In genomic region chr3:71130516-71131384, GRCh38 we compare ENCODE assay signal across 8 cellular contexts.
DNase-seq lines count a peak whose midpoint lies in the region; ATAC-seq and TF ChIP-seq lines count a peak whose summit lies in the region.

No MANE protein-coding gene starts in this region.

- 9 to 14% (median 10%) methylated on average over 19 of the region's 19 CpGs for WGBS in ovary, 3 donors

- TF ChIP-seq EP300 in ovary (IDR thresholded peaks at IDR 0.05): no peak

- H3K36me3 Mint-ChIP-seq in type B pancreatic cell: no peaks in the 10 kb centered on the region

- no peaks in the 10 kb centered on the region for H3K36me3 ChIP-seq in RWPE2 (ENCODE audit: low read depth)
- H3K36me3 ChIP-seq in ovary: no peaks in the 10 kb centered on the region

- peak overlapping the region; percentile 96 for H3K27ac Mint-ChIP-seq in type B pancreatic cell

- H3K4me3 ChIP-seq in RWPE2 (ENCODE audit: severe bottlenecking) (peak overlapping the region; percentile 16), ovary (peak overlapping the region; percentile 50)

- peak; percentile 19 for TF ChIP-seq POLR2A in ovary (IDR thresholded peaks at IDR 0.05)

- H3K4me1 ChIP-seq in RWPE2 (ENCODE audit: insufficient read depth, poor library complexity, severe bottlenecking): peaks cover 14% of the 10 kb centered on the region
- H3K4me1 ChIP-seq in ovary (ENCODE audit: insufficient read depth): peaks cover 16% of the 10 kb centered on the region

- H3K4me3 Mint-ChIP-seq in type B pancreatic cell: peak overlapping the region; percentile 94

- DNase-seq in RWPE2 (ENCODE audit: low spot score) (no peak), head of caudate nucleus (peak in 37 of 42 donors; percentile 19 to 72 (median 47)), ovary (peak; percentile 67 to 76 (median 72)), type B pancreatic cell (ENCODE audit: extremely low spot score, unreplicated experiment) (no peak)
- DNase-seq in activated naive CD4-positive, alpha-beta T cell treated with anti-CD3 and anti-CD28 coated beads, Interleukin-2, amount 50 U/mL, for 16 hours: peak; percentile 66

- no peaks in the 10 kb centered on the region for H3K27me3 Mint-ChIP-seq in type B pancreatic cell

- H3K9me3 ChIP-seq in RWPE2 (ENCODE audit: severe bottlenecking) (no peaks in the 10 kb centered on the region), ovary (no peaks in the 10 kb centered on the region)

- no peaks in the 10 kb centered on the region for H3K9me3 Mint-ChIP-seq in type B pancreatic cell

- ATAC-seq in GM18867 (IDR thresholded peaks at IDR 0.05; ENCODE audit: unreplicated experiment) (peak; percentile 74), HG03196 (IDR thresholded peaks at IDR 0.05; ENCODE audit: unreplicated experiment) (peak; percentile 73), RWPE2 (ENCODE audit: low read depth) (peak; percentile 84), HG03469 (IDR thresholded peaks at IDR 0.05; ENCODE audit: unreplicated experiment) (no peak)

- peaks cover 68% of the 10 kb centered on the region for H3K4me1 Mint-ChIP-seq in type B pancreatic cell (ENCODE audit: unreplicated experiment)

- intact Hi-C loops in head of caudate nucleus (cut with DNase I): no loop called here
- intact Hi-C loops in ovary (cut with DNase I): loop anchor here in 2 of 4 donors (5.0 to 10.0 kb wide), 2 partner anchors 37 to 74 kb away; no protein-coding TSS in a partner anchor

- H3K27ac ChIP-seq in RWPE2 (ENCODE audit: poor library complexity, severe bottlenecking) (peak overlapping the region; percentile 11), ovary (peak overlapping the region; percentile 30 to 89)

- H3K27me3 ChIP-seq in RWPE2 (ENCODE audit: insufficient read depth, poor library complexity, severe bottlenecking) (no peaks in the 10 kb centered on the region), ovary (no peaks in the 10 kb centered on the region)

- TF ChIP-seq CTCF in RWPE2 (IDR thresholded peaks at IDR 0.05; ENCODE audit: poor library complexity, severe bottlenecking): no peak
- TF ChIP-seq CTCF in ovary (IDR thresholded peaks at IDR 0.05): no peak
- no peak for TF ChIP-seq CTCF in type B pancreatic cell (conservative IDR thresholded peaks at IDR 0.05)

Comparison
In these comparisons a context has a peak if more than half of its experiments do, and no peak if none do; other contexts are left out.
1. DNase-seq: peak in activated naive CD4-positive, alpha-beta T cell treated with anti-CD3 and anti-CD28 coated beads, Interleukin-2, amount 50 U/mL, for 16 hours (single experiment), head of caudate nucleus (37 of 42) and ovary (5 of 5); none in RWPE2 (single experiment) and type B pancreatic cell (single experiment).